ENCODE assay signal across 8 cellular contexts in genomic region chr9:35518212-35518917, GRCh38. TPM values are rescaled to one million over a fixed set of nuclear protein-coding genes. Genes with fewer than 3 reads are reported as not detected.
DNase-seq lines count a peak whose midpoint lies in the region; ATAC-seq and TF ChIP-seq lines count a peak whose summit lies in the region.

No MANE protein-coding gene starts in this region.

- H3K4me1 Mint-ChIP-seq in CD4-positive, alpha-beta memory T cell: no peaks in the 10 kb centered on the region

- no peak overlapping the region for H3K27ac Mint-ChIP-seq in CD4-positive, alpha-beta memory T cell

- WGBS in thyroid gland, 2 donors: 23 to 29% methylated on average over 4 of the region's 4 CpGs

- H3K27me3 Mint-ChIP-seq in CD4-positive, alpha-beta memory T cell: peaks cover 0 to 3% of the 10 kb centered on the region in 2 donors

- POLR2A ChIA-PET in CD4-positive, alpha-beta memory T cell (lab: Charles Lee; ENCODE audit: partially characterized antibody): no interaction called here

- CTCF ChIA-PET in CD4-positive, alpha-beta memory T cell (lab: Charles Lee; ENCODE audit: partially characterized antibody): no interaction called here

- TF ChIP-seq CTCF in choroid plexus epithelial cell (conservative IDR thresholded peaks at IDR 0.05; ENCODE audit: low read depth, low read length): no peak
- peak in 1 of 6 experiments; percentile 11 for TF ChIP-seq CTCF in thyroid gland (IDR thresholded peaks at IDR 0.05)

- ATAC-seq in HG03457 (IDR thresholded peaks at IDR 0.05; ENCODE audit: unreplicated experiment) (no peak), HG02870 (IDR thresholded peaks at IDR 0.05; ENCODE audit: unreplicated experiment) (no peak)

- H3K36me3 Mint-ChIP-seq in CD4-positive, alpha-beta memory T cell: no peaks in the 10 kb centered on the region

- no peak overlapping the region for H3K4me3 Mint-ChIP-seq in CD4-positive, alpha-beta memory T cell

- H3K27me3 ChIP-seq in thyroid gland: no peaks in the 10 kb centered on the region
- H3K27me3 ChIP-seq in CD4-positive, alpha-beta memory T cell (ENCODE audit: insufficient read depth, low read length): peaks cover 4% of the 10 kb centered on the region

- intact Hi-C loops in thyroid gland (cut with DNase I): no loop called here
- intact Hi-C loops in CD4-positive, alpha-beta memory T cell (cut with micrococcal nuclease): no loop called here

- DNase-seq in HuH-7 (ENCODE audit: low spot score): peak; percentile 61
- DNase-seq in choroid plexus epithelial cell (ENCODE audit: low read depth): peak; percentile 96
- peak; percentile 87 for DNase-seq in left kidney (ENCODE audit: low read depth, low spot score)
- peak; percentile 89 for DNase-seq in thyroid gland
- no peak for DNase-seq in CD1c-positive myeloid dendritic cell (ENCODE audit: extremely low spot score)
- DNase-seq in CD4-positive, alpha-beta memory T cell: no peak

- peak in 1 of 2 donors; percentile 79 for TF ChIP-seq POLR2A in thyroid gland (IDR thresholded peaks at IDR 0.05)

- peak overlapping the region; percentile 92 to 96 (median 96) for H3K27ac ChIP-seq in thyroid gland
- H3K27ac ChIP-seq in CD4-positive, alpha-beta memory T cell (ENCODE audit: low read depth, low read length): no peak overlapping the region

- no peak overlapping the region for H3K4me3 ChIP-seq in choroid plexus epithelial cell (ENCODE audit: low read depth, low read length)
- no peak overlapping the region for H3K4me3 ChIP-seq in thyroid gland (replicated peaks in 1 of 3)
- H3K4me3 ChIP-seq in CD4-positive, alpha-beta memory T cell (ENCODE audit: low read length in 2 of 2): no peak overlapping the region

- H3K36me3 ChIP-seq in thyroid gland: no peaks in the 10 kb centered on the region
- no peaks in the 10 kb centered on the region for H3K36me3 ChIP-seq in CD4-positive, alpha-beta memory T cell (ENCODE audit: insufficient read depth, low read length)

- no peaks in the 10 kb centered on the region for H3K9me3 ChIP-seq in thyroid gland
- no peaks in the 10 kb centered on the region for H3K9me3 ChIP-seq in CD4-positive, alpha-beta memory T cell (ENCODE audit: control insufficient read depth in 1 of 2, low read length in 2 of 2)

- H3K9me3 Mint-ChIP-seq in CD4-positive, alpha-beta memory T cell: no peaks in the 10 kb centered on the region

- peaks cover 72 to 78% of the 10 kb centered on the region in 2 donors for H3K4me1 ChIP-seq in thyroid gland
- H3K4me1 ChIP-seq in CD4-positive, alpha-beta memory T cell (ENCODE audit: insufficient read depth, low read length): no peaks in the 10 kb centered on the region

RNA-seq across cellular contexts. Expression of gene RUSC2, which starts 28.5 kb away (rescaled TPM):
- total RNA-seq in thyroid gland: 10 to 100 TPM; 15.2 to 28.2 (median 26.4) TPM
- total RNA-seq in CD4-positive, alpha-beta memory T cell: under 1 TPM; 0.50 to 0.55 TPM
- polyA plus RNA-seq in CD4-positive, alpha-beta memory T cell: under 1 TPM in 1 of 2 donors, not detected in 1; 0.05 TPM

Comparison
In these comparisons a context has a peak if more than half of its experiments do, and no peak if none do; other contexts are left out.
1. DNase-seq: peak in HuH-7 (single experiment), choroid plexus epithelial cell (single experiment), left kidney (single experiment) and thyroid gland (2 of 2); none in CD1c-positive myeloid dendritic cell (single experiment) and CD4-positive, alpha-beta memory T cell (0 of 5).
2. RNA of gene RUSC2, which starts 28.5 kb away (total RNA-seq): 15.2 to 28.2 TPM in thyroid gland; 0.50 to 0.55 TPM in CD4-positive, alpha-beta memory T cell; every median in the first group is over 10 times any median in the second.